8 cellular contexts compared by ENCODE assay signal in the genomic region with DNA sequence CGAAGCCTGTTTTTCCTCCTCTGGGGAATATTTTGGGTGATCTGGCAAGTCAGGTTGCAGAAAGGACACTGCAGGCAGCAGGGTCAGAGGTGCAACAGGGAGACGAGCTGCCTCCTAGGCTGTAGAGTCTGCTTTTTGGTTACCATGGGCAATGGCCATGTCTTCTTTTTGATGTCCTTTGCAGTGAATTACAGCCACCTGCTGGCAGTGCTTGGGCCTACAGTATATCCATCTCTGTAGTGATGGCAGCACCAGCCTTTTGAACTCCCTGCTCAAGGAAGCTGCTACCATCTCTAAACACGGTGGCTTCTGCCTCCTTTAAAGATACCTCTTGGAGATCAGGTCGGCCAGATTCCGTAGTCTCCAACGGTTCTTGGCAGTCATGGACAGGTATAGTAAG.
DNase-seq lines count a peak whose midpoint lies in the region; ATAC-seq, FAIRE-seq and TF ChIP-seq lines count a peak whose summit lies in the region.

No MANE protein-coding gene starts in this region.

- TF ChIP-seq CTCF in VCaP (conservative IDR thresholded peaks at IDR 0.05) (peak; percentile 72), right lobe of liver (IDR thresholded peaks at IDR 0.05) (peak in 3 of 4 donors; percentile 16 to 19 (median 17)), testis (IDR thresholded peaks at IDR 0.05) (no peak)

- intact Hi-C loops in right lobe of liver (cut with DNase I) = no loop called here
- intact Hi-C loops in testis (cut with DNase I; ENCODE audit: low total_unique reads) = no loop called here

- 26% methylated on average over 2 of the region's 6 CpGs for WGBS in right lobe of liver (ENCODE audit: insufficient coverage, low coverage, low lambda C conversion rate, missing lambda C conversion rate)
- WGBS in testis, 2 donors = 79 to 85% methylated on average over 6 of the region's 6 CpGs

- H3K4me3 ChIP-seq in right lobe of liver (no peak overlapping the region), testis (no peak overlapping the region)

- no peak for TF ChIP-seq EP300 in Ishikawa (IDR thresholded peaks at IDR 0.05; ENCODE audit: borderline replicate concordance)

- no peak for TF ChIP-seq POLR2A in right lobe of liver (IDR thresholded peaks at IDR 0.05)
- no peak for TF ChIP-seq POLR2A in testis (IDR thresholded peaks at IDR 0.05)

- H3K27ac ChIP-seq in VCaP (no peak overlapping the region), right lobe of liver (no peak overlapping the region), testis (no peak overlapping the region)

- peak; percentile 48; the same call in 1 of the 2 replicates for TF ChIP-seq RAD21 in Ishikawa (IDR thresholded peaks at IDR 0.05; ENCODE audit: low read depth)

- no peak for FAIRE-seq in frontal cortex (lab: Jason Lieb, UNC)

- DNase-seq in NCI-H146 (lab: John Stamatoyannopoulos, UW) = peak; percentile 18
- DNase-seq in NCI-H146 treated with DMSO at 0.1 percent for 48 hours (lab: John Stamatoyannopoulos, UW; ENCODE audit: unreplicated experiment) = no peak
- DNase-seq in right lobe of liver = no peak
- no peak for DNase-seq in frontal cortex (ENCODE audit: low spot score in 2 of 2)
- no peak for DNase-seq in testis

- H3K36me3 ChIP-seq in right lobe of liver = no peaks in the 10 kb centered on the region
- no peaks in the 10 kb centered on the region for H3K36me3 ChIP-seq in testis (ENCODE audit: low read depth, missing control alignments)

- H3K9me3 ChIP-seq in right lobe of liver (no peaks in the 10 kb centered on the region), testis (no peaks in the 10 kb centered on the region)

- H3K4me1 ChIP-seq in right lobe of liver (no peaks in the 10 kb centered on the region), testis (no peaks in the 10 kb centered on the region)

- H3K27me3 ChIP-seq in right lobe of liver (no peaks in the 10 kb centered on the region), testis (no peaks in the 10 kb centered on the region)

- ATAC-seq in right lobe of liver (no peak), HG03520 (IDR thresholded peaks at IDR 0.05; ENCODE audit: unreplicated experiment) (no peak)

TF ChIP-seq in Ishikawa, 13 proteins besides CTCF, POLR2A, EP300 and RAD21:
- TF ChIP-seq FOXM1 (IDR thresholded peaks at IDR 0.05; ENCODE audit: borderline replicate concordance, low read depth) (no peak), ZBTB7A (IDR thresholded peaks at IDR 0.05; ENCODE audit: low read depth) (no peak), EGR1 (IDR thresholded peaks at IDR 0.05) (no peak), TEAD4 (IDR thresholded peaks at IDR 0.05) (no peak), TCF12 (IDR thresholded peaks at IDR 0.05; ENCODE audit: low read depth) (no peak), REST (IDR thresholded peaks at IDR 0.05; ENCODE audit: low read depth) (no peak), MAX (IDR thresholded peaks at IDR 0.05) (no peak), CEBPB (IDR thresholded peaks at IDR 0.05) (no peak), NFIC (IDR thresholded peaks at IDR 0.05) (no peak), TAF1 (IDR thresholded peaks at IDR 0.05; ENCODE audit: low read depth) (no peak), YY1 (IDR thresholded peaks at IDR 0.05; ENCODE audit: low read depth) (no peak), CREB1 (IDR thresholded peaks at IDR 0.05; ENCODE audit: low read depth) (no peak)
- TF ChIP-seq, protein P1, sequence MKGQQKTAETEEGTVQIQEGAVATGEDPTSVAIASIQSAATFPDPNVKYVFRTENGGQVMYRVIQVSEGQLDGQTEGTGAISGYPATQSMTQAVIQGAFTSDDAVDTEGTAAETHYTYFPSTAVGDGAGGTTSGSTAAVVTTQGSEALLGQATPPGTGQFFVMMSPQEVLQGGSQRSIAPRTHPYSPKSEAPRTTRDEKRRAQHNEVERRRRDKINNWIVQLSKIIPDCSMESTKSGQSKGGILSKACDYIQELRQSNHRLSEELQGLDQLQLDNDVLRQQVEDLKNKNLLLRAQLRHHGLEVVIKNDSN (IDR thresholded peaks at IDR 0.05) = no peak
TF ChIP-seq in Ishikawa: peak in this region for 0.

Comparison
In these comparisons a context has a peak if more than half of its experiments do, and no peak if none do; other contexts are left out.
1. CTCF ChIP-seq: peak in VCaP (single experiment) and right lobe of liver (3 of 4); none in testis (0 of 3).